15 cellular contexts compared by ENCODE assay signal in genomic region chr16:4690946-4691665, GRCh38. TPM values are rescaled to one million over a fixed set of nuclear protein-coding genes. Genes with fewer than 3 reads are reported as not detected.
DNase-seq lines count a peak whose midpoint lies in the region; ATAC-seq and TF ChIP-seq lines count a peak whose summit lies in the region.
"Had no signal": no experiment of that assay in that cellular context is flagged by ENCODE, and none has a peak within 500 bp of the region (broad histone marks: within the 10 kb centered on the region; RNA-seq: fewer than 3 reads in every experiment).

No MANE protein-coding gene starts in this region.

- intact Hi-C loops in CD4-positive, alpha-beta T cell (cut with DNase I, micrococcal nuclease) = loop anchor here in 1 of 2 experiments (5.0 to 10.0 kb wide), 5 partner anchors 39 to 404 kb away; partner anchors contain the start of genes DNAJA3, EEF2KMT, HMOX2 and NAGPA
- intact Hi-C loops in sciatic nerve (cut with DNase I) = loop anchor here (10.0 kb wide), 1 partner anchor 264 kb away; the partner anchor contains the start of gene SEC14L5

- H3K4me3 ChIP-seq in HEK293 (ENCODE audit: low read depth, low read length) = no peak overlapping the region
- H3K4me3 ChIP-seq: thoracic aorta had no signal

- peak overlapping the region; percentile 81 for H3K4me3 Mint-ChIP-seq in CD4-positive, alpha-beta T cell
- peak overlapping the region; percentile 33 for H3K4me3 Mint-ChIP-seq in activated T-helper 17 cell treated with anti-CD3 and anti-CD28 coated beads, Interleukin-2, amount 50 U/mL, for 72 hours
- peak overlapping the region; percentile 34 for H3K4me3 Mint-ChIP-seq in mesothelial cell of epicardium

- no peaks in the 10 kb centered on the region for H3K27me3 ChIP-seq in CD4-positive, alpha-beta T cell (ENCODE audit: control insufficient read depth, insufficient read depth, low read length)

- H3K27ac ChIP-seq in CD4-positive, alpha-beta T cell (ENCODE audit: low read depth, low read length) = no peak overlapping the region
- no peak overlapping the region for H3K27ac ChIP-seq in HEK293 (ENCODE audit: extremely low read depth, low read depth, low read length)
- H3K27ac ChIP-seq: thoracic aorta had no signal

- no peak for ATAC-seq in CD4-positive, alpha-beta T cell (ENCODE audit: poor library complexity)
- no peak for ATAC-seq in activated T-helper 17 cell treated with anti-CD3 and anti-CD28 coated beads, Interleukin-2, amount 50 U/mL, for 72 hours (replicated peaks)
- no peak for ATAC-seq in sciatic nerve

- POLR2A ChIA-PET in CD4-positive, alpha-beta T cell (lab: Charles Lee) = interaction anchor here (0.8 to 2.0 kb wide), 2 partner anchors 43 to 67 kb away, joined by 5 to 11 read pairs; partner anchors contain the start of genes ANKS3, DNAAF8 and MGRN1
- POLR2A ChIA-PET in HEK293 (lab: Yijun Ruan, JAX) = no interaction called here

- H3K9me3 ChIP-seq in CD4-positive, alpha-beta T cell (ENCODE audit: control insufficient read depth, low read length) = no peaks in the 10 kb centered on the region
- H3K9me3 ChIP-seq in HEK293 (ENCODE audit: control insufficient read depth, insufficient read depth, low read depth, low read length) = no peaks in the 10 kb centered on the region
- H3K9me3 ChIP-seq: thoracic aorta had no signal

- H3K4me1 Mint-ChIP-seq in CD4-positive, alpha-beta T cell (ENCODE audit: low read depth) = peaks cover 7% of the 10 kb centered on the region
- H3K4me1 Mint-ChIP-seq in activated T-helper 17 cell treated with anti-CD3 and anti-CD28 coated beads, Interleukin-2, amount 50 U/mL, for 72 hours = no peaks in the 10 kb centered on the region
- H3K4me1 Mint-ChIP-seq in mesothelial cell of epicardium = peaks cover 3% of the 10 kb centered on the region

- no peaks in the 10 kb centered on the region for H3K27me3 Mint-ChIP-seq in CD4-positive, alpha-beta T cell
- no peaks in the 10 kb centered on the region for H3K27me3 Mint-ChIP-seq in activated T-helper 17 cell treated with anti-CD3 and anti-CD28 coated beads, Interleukin-2, amount 50 U/mL, for 72 hours
- H3K27me3 Mint-ChIP-seq in mesothelial cell of epicardium (ENCODE audit: low read depth) = no peaks in the 10 kb centered on the region

- CTCF ChIA-PET in CD4-positive, alpha-beta T cell (lab: Charles Lee) = no interaction called here
- CTCF ChIA-PET in HEK293 (lab: Yijun Ruan, JAX) = no interaction called here

- peaks cover 0 to 45% of the 10 kb centered on the region in 2 experiments; a peak in 1 of 3 replicates for H3K36me3 ChIP-seq in HEK293 (ENCODE audit: control insufficient read depth in 2 of 2, insufficient read depth in 1 of 2, low read length in 2 of 2)

- no peaks in the 10 kb centered on the region for H3K9me3 Mint-ChIP-seq in CD4-positive, alpha-beta T cell
- H3K9me3 Mint-ChIP-seq in activated T-helper 17 cell treated with anti-CD3 and anti-CD28 coated beads, Interleukin-2, amount 50 U/mL, for 72 hours = no peaks in the 10 kb centered on the region
- H3K9me3 Mint-ChIP-seq in mesothelial cell of epicardium = no peaks in the 10 kb centered on the region

- TF ChIP-seq CTCF in CD4-positive, alpha-beta T cell (IDR thresholded peaks at IDR 0.05) = no peak
- TF ChIP-seq CTCF in HEK293 (tag by site-specific recombination; IDR thresholded peaks at IDR 0.05) (no peak), mesothelial cell of epicardium (IDR thresholded peaks at IDR 0.05; ENCODE audit: unreplicated experiment) (no peak)

- no peak for DNase-seq in CD4-positive, alpha-beta T cell
- no peak for DNase-seq in mesothelial cell of epicardium (ENCODE audit: low spot score in 2 of 2, unreplicated experiment in 2 of 2)
- no peak for DNase-seq in sciatic nerve (ENCODE audit: low spot score)
- DNase-seq in SW 1271 (lab: John Stamatoyannopoulos, UW) = no peak
- DNase-seq in NCI-H146 (lab: John Stamatoyannopoulos, UW) = no peak
- no peak for DNase-seq in NCI-H345 treated with DMSO at 0.1 percent for 48 hours (lab: John Stamatoyannopoulos, UW; ENCODE audit: unreplicated experiment)
- DNase-seq: DMS79 treated with DMSO at 0.1 percent for 48 hours, erythroblast, midbrain, NCI-H1105, NCI-H748 treated with DMSO at 0.1 percent for 48 hours, retina had no signal

- H3K27ac Mint-ChIP-seq in CD4-positive, alpha-beta T cell = peak overlapping the region; percentile 44
- H3K27ac Mint-ChIP-seq in activated T-helper 17 cell treated with anti-CD3 and anti-CD28 coated beads, Interleukin-2, amount 50 U/mL, for 72 hours = no peak overlapping the region
- H3K27ac Mint-ChIP-seq in mesothelial cell of epicardium = peak overlapping the region; percentile 73

- peaks cover 25% of the 10 kb centered on the region for H3K36me3 Mint-ChIP-seq in CD4-positive, alpha-beta T cell (ENCODE audit: low read depth)
- H3K36me3 Mint-ChIP-seq in activated T-helper 17 cell treated with anti-CD3 and anti-CD28 coated beads, Interleukin-2, amount 50 U/mL, for 72 hours (ENCODE audit: low read depth) = peaks cover 18% of the 10 kb centered on the region
- peaks cover 2% of the 10 kb centered on the region for H3K36me3 Mint-ChIP-seq in mesothelial cell of epicardium

- H3K4me1 ChIP-seq in HEK293 (ENCODE audit: control insufficient read depth, insufficient read depth, low read length) = peaks cover 4% of the 10 kb centered on the region; the same call in 1 of the 2 replicates

TF ChIP-seq in HEK293, 187 proteins besides CTCF, POLR2A, EP300 and RAD21:
- TF ChIP-seq SCRT2 (tag by site-specific recombination; IDR thresholded peaks at IDR 0.05) = peak; percentile 58
- no peak for TF ChIP-seq PATZ1 (tag by site-specific recombination; IDR thresholded peaks at IDR 0.05)

RNA-seq across cellular contexts. Expression of gene NUDT16L1, which starts 2.3 kb away (rescaled TPM):
- 10 to 100 TPM; 75.2 to 78.9 TPM for total RNA-seq in CD4-positive, alpha-beta T cell
- total RNA-seq in activated T-helper 17 cell treated with anti-CD3 and anti-CD28 coated beads, Interleukin-2, amount 50 U/mL, for 72 hours = 10 to 100 TPM; 16.8 to 28.7 TPM
- total RNA-seq in mesothelial cell of epicardium = 28.4 to 33.0 TPM (median 31.1 TPM) in 3 replicates
- 21.3 TPM for total RNA-seq in sciatic nerve

RNA-seq across cellular contexts. Expression of gene ANKS3, which starts 43.0 kb away (rescaled TPM):
- total RNA-seq in CD4-positive, alpha-beta T cell = 10 to 100 TPM; 13.5 TPM
- total RNA-seq in activated T-helper 17 cell treated with anti-CD3 and anti-CD28 coated beads, Interleukin-2, amount 50 U/mL, for 72 hours = 10 to 100 TPM; 14.0 to 15.7 TPM
- total RNA-seq in mesothelial cell of epicardium (42.5 to 46.6 TPM (median 45.8 TPM) in 3 replicates), sciatic nerve (34.4 TPM)

RNA-seq across cellular contexts. Expression of gene DNAAF8, which starts 43.2 kb away (rescaled TPM):
- total RNA-seq in CD4-positive, alpha-beta T cell = under 1 TPM in 1 of 2 experiments, not detected in 1; 0.25 TPM
- not detected for total RNA-seq in activated T-helper 17 cell treated with anti-CD3 and anti-CD28 coated beads, Interleukin-2, amount 50 U/mL, for 72 hours
- total RNA-seq in mesothelial cell of epicardium (0.45 to 0.84 TPM (median 0.49 TPM) in 3 replicates), sciatic nerve (0.31 TPM)
- total RNA-seq: thoracic aorta had no signal
